Comparison of ENCODE assay signal across 20 cellular contexts in the genomic region with DNA sequence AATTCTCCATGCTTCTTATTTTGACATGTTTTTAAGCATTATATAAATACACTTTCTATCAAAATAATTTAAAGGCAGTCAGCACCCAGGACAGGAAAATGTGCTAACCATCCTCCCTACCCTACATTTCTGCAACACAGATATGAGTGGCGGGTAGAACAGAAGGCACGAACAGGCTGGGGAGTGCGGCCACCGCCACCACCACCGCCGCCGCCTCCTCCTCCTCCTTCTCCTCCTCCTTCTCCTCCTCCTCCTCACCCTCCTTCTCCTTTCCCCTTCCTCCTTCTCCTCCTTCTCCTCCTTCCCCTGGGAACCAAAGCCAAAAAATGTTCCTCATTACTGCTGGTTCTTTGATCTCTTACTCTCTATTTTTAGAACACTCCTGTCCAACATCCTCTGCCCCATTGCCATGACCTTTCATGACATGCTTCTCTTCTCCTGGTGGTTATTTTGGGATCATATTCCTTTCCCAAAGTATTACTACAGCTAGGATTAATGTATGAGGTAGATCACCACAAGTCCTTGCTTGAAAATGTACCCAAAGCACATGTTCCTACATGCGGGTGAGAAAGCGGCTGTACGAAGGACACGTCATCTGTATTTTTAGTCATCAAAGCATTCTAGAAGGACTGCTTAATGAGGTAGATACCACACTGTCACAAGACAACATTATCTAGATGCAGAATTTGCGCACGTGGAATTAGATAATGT. TPM values are rescaled to one million over a fixed set of nuclear protein-coding genes. Genes with fewer than 3 reads are reported as not detected.
DNase-seq lines count a peak whose midpoint lies in the region; ATAC-seq and TF ChIP-seq lines count a peak whose summit lies in the region.
"Had no signal": no experiment of that assay in that cellular context is flagged by ENCODE, and none has a peak within 500 bp of the region (broad histone marks: within the 10 kb centered on the region; RNA-seq: fewer than 3 reads in every experiment).

No MANE protein-coding gene starts in this region.

- no peak overlapping the region for H4K8ac ChIP-seq in mesenchymal stem cell (ENCODE audit: low read length)

- H3K27ac ChIP-seq in mesenchymal stem cell (ENCODE audit: low read length, poor library complexity, severe bottlenecking) (no peak overlapping the region), stomach (peak overlapping the region in 2 of 5 donors; percentile 22 to 80)
- H3K27ac ChIP-seq: SK-N-MC, WERI-Rb-1 had no signal

- H3K4me1 ChIP-seq in mesenchymal stem cell (ENCODE audit: control insufficient read depth, insufficient read depth, low read depth, low read length) = no peaks in the 10 kb centered on the region
- peaks cover 0 to 31% (median 17%) of the 10 kb centered on the region in 4 donors for H3K4me1 ChIP-seq in stomach

- H3K9me3 ChIP-seq in mesenchymal stem cell (ENCODE audit: control insufficient read depth, low read length) = peaks cover 24% of the 10 kb centered on the region
- peaks cover 0 to 8% (median 0%) of the 10 kb centered on the region in 4 donors for H3K9me3 ChIP-seq in stomach

- ATAC-seq in Right ventricle myocardium inferior (peak; percentile 71), HG02885 (IDR thresholded peaks at IDR 0.05; ENCODE audit: poor library complexity, unreplicated experiment) (no peak)

- H3K4me2 ChIP-seq in mesenchymal stem cell (ENCODE audit: low read length, poor library complexity, severe bottlenecking) = no peak overlapping the region

- H3K79me1 ChIP-seq in mesenchymal stem cell (replicated peaks; ENCODE audit: low read length, poor library complexity, severe bottlenecking) = peaks cover 16% of the 10 kb centered on the region

- H3K4me3 ChIP-seq in epithelial cell of esophagus (ENCODE audit: low read length) (no peak overlapping the region), mesenchymal stem cell (ENCODE audit: insufficient read depth in 1 of 2, low read depth in 1 of 2, low read length in 2 of 2) (no peak overlapping the region), stomach (no peak overlapping the region)
- H3K4me3 ChIP-seq: lung, SK-N-MC had no signal

- peak overlapping the region in 1 of 2 experiments; percentile 75 for H3K18ac ChIP-seq in mesenchymal stem cell (ENCODE audit: low read depth in 1 of 2, low read length in 2 of 2)

- TF ChIP-seq CTCF in epithelial cell of esophagus (IDR thresholded peaks at IDR 0.05; ENCODE audit: insufficient read depth, low read depth, low read length, missing control alignments) (peak; percentile 18), stomach (IDR thresholded peaks at IDR 0.05) (no peak)

- no peak for DNase-seq in Right ventricle myocardium inferior (ENCODE audit: missing footprints)
- DNase-seq in cardiac septum (ENCODE audit: low spot score) = no peak
- DNase-seq in epithelial cell of esophagus (ENCODE audit: low read depth) = peak; percentile 98
- DNase-seq in mesenchymal stem cell = peak; percentile 15
- DNase-seq in stomach = no peak
- no peak for DNase-seq in NCI-H187 treated with DMSO at 0.1 percent for 48 hours (lab: John Stamatoyannopoulos, UW)
- DNase-seq in DMS53 treated with DMSO at 0.1 percent for 48 hours (lab: John Stamatoyannopoulos, UW; ENCODE audit: unreplicated experiment) = no peak
- DNase-seq: activated CD4-positive, alpha-beta T cell treated with anti-CD3 and anti-CD28 coated beads, Interleukin-2, amount 50 U/mL, for 1 hour; CD4-positive, alpha-beta memory T cell; erythroblast; kidney; MM.1S; NCI-H1436; NK-92 treated with Interleukin-12 subunit alpha and Interleukin-12 subunit beta, amount 100 ng/mL, for 24 hours; small intestine; substantia nigra; WERI-Rb-1 had no signal

- H2AFZ ChIP-seq in mesenchymal stem cell (ENCODE audit: low read depth, low read length) = no peak overlapping the region

- H3K23ac ChIP-seq in mesenchymal stem cell (ENCODE audit: low read length in 2 of 2) = peak overlapping the region in 1 of 2 experiments; percentile 92

- intact Hi-C loops in Right ventricle myocardium inferior (cut with DNase I) = no loop called here
- intact Hi-C loops in cardiac septum (cut with DNase I) = no loop called here
- intact Hi-C loops in stomach (cut with DNase I; ENCODE audit: low total_unique reads) = no loop called here

- no peak overlapping the region for H2BK12ac ChIP-seq in mesenchymal stem cell (ENCODE audit: low read length in 2 of 2)

- H2BK120ac ChIP-seq in mesenchymal stem cell (ENCODE audit: low read depth, low read length) = no peak overlapping the region

- no peak overlapping the region for H3K4ac ChIP-seq in mesenchymal stem cell (ENCODE audit: low read depth in 1 of 2, low read length in 2 of 2)

- H3K36me3 ChIP-seq in mesenchymal stem cell (ENCODE audit: control insufficient read depth in 1 of 2, insufficient read depth in 2 of 2, low read depth in 1 of 2, low read length in 2 of 2) (peaks cover 3 to 22% of the 10 kb centered on the region in 2 experiments), stomach (no peaks in the 10 kb centered on the region)
- H3K36me3 ChIP-seq: WERI-Rb-1 had no signal

- no peak for TF ChIP-seq POLR2A in stomach (IDR thresholded peaks at IDR 0.05)

- peak; percentile 22 for TF ChIP-seq EP300 in stomach (IDR thresholded peaks at IDR 0.05)

- no peak overlapping the region for H2BK15ac ChIP-seq in mesenchymal stem cell (ENCODE audit: low read depth, poor library complexity, severe bottlenecking)

- no peak overlapping the region for H3K14ac ChIP-seq in mesenchymal stem cell (ENCODE audit: low read length in 2 of 2)

- H3K27me3 ChIP-seq in mesenchymal stem cell (ENCODE audit: control insufficient read depth in 1 of 2, insufficient read depth in 1 of 2, low read length in 2 of 2) = no peaks in the 10 kb centered on the region
- no peaks in the 10 kb centered on the region for H3K27me3 ChIP-seq in stomach

- WGBS in mesenchymal stem cell = 91% methylated on average over 13 of the region's 13 CpGs
- 82 to 94% (median 93%) methylated on average over 13 of the region's 13 CpGs for WGBS in stomach, 5 donors

- H2AK5ac ChIP-seq in mesenchymal stem cell (ENCODE audit: low read length, severe bottlenecking) = no peak overlapping the region

- H2BK5ac ChIP-seq in mesenchymal stem cell (ENCODE audit: low read depth, low read length, poor library complexity, severe bottlenecking) = no peak overlapping the region

- no peak overlapping the region for H3K9ac ChIP-seq in mesenchymal stem cell (ENCODE audit: low read length)

- no peak overlapping the region for H4K91ac ChIP-seq in mesenchymal stem cell (ENCODE audit: low read length)

RNA-seq across cellular contexts. Expression of a gene that starts 24.5 kb away (rescaled TPM):
- total RNA-seq in Right ventricle myocardium inferior (31.1 TPM), cardiac septum (143 TPM), stomach (100 to 1,000 TPM in 1 of 5 donors, 10 to 100 TPM in 4; 17.0 to 123 (median 70.1) TPM)
- polyA plus RNA-seq in mesenchymal stem cell (2013, experiment 1 of 2) = 408 TPM
- polyA plus RNA-seq in mesenchymal stem cell (2013, experiment 2 of 2) = 395 TPM
- 10 to 100 TPM; 15.9 to 30.4 (median 22.7) TPM for polyA plus RNA-seq in stomach
- total RNA-seq: CD4-positive, alpha-beta memory T cell had no signal
- polyA plus RNA-seq: CD4-positive, alpha-beta memory T cell had no signal

Comparison
In these comparisons a context has a peak if more than half of its experiments do, and no peak if none do; other contexts are left out.
1. DNase-seq: peak in epithelial cell of esophagus (single experiment) and mesenchymal stem cell (single experiment); none in Right ventricle myocardium inferior (single experiment), cardiac septum (single experiment), stomach (single experiment), NCI-H187 treated with DMSO at 0.1 percent for 48 hours (single experiment) and DMS53 treated with DMSO at 0.1 percent for 48 hours (single experiment).